Comparison of ENCODE assay signal across 28 cellular contexts in genomic region chr18:38900445-38900844, GRCh38.
DNase-seq lines count a peak whose midpoint lies in the region; ATAC-seq, FAIRE-seq and TF ChIP-seq lines count a peak whose summit lies in the region.
"Had no signal": no experiment of that assay in that cellular context is flagged by ENCODE, and none has a peak within 500 bp of the region (broad histone marks: within the 10 kb centered on the region; RNA-seq: fewer than 3 reads in every experiment).

No MANE protein-coding gene starts in this region.

- no peaks in the 10 kb centered on the region for H3K79me2 ChIP-seq in PC-3 (ENCODE audit: low read length)

- POLR2A ChIA-PET in PC-3 (lab: Charles Lee; ENCODE audit: unreplicated experiment), result no interaction called here

- H3K9me3 ChIP-seq in PC-3 (ENCODE audit: low read length), result no peaks in the 10 kb centered on the region
- H3K9me3 ChIP-seq: BE2C, BLaER1 had no signal

- no peak overlapping the region for H3K4me3 ChIP-seq in PC-3 (ENCODE audit: low read length)
- no peak overlapping the region for H3K4me3 ChIP-seq in bronchial epithelial cell (ENCODE audit: low read depth, low read length)
- H3K4me3 ChIP-seq: BLaER1, GM12878 had no signal

- no peak overlapping the region for H3K4me2 ChIP-seq in PC-3 (ENCODE audit: low read length)
- H3K4me2 ChIP-seq: BLaER1 had no signal

- no peaks in the 10 kb centered on the region for H3F3A ChIP-seq in PC-3 (ENCODE audit: low read length, unreplicated experiment)

- H3K36me3 ChIP-seq in PC-3 (ENCODE audit: low read depth, low read length) (no peaks in the 10 kb centered on the region), bronchial epithelial cell (ENCODE audit: control insufficient read depth, insufficient read depth, low read length) (no peaks in the 10 kb centered on the region)
- H3K36me3 ChIP-seq: BE2C, BLaER1 had no signal

- no peak for FAIRE-seq in bronchial epithelial cell (lab: Jason Lieb, UNC)
- FAIRE-seq: A204.1, GM12878, GM12892, GM18507 had no signal

- peak; percentile 49 for DNase-seq in COLO829 (ENCODE audit: low spot score)
- DNase-seq in PC-3, result peak; percentile 19
- DNase-seq in bronchial epithelial cell (ENCODE audit: low read depth), result peak; percentile 50
- DNase-seq in epithelial cell of prostate (ENCODE audit: low read depth, low spot score), result peak; percentile 22
- DNase-seq in activated CD8-positive, alpha-beta memory T cell treated with anti-CD3 and anti-CD28 coated beads for 24 hours, result no peak
- no peak for DNase-seq in GOT3 (lab: John Stamatoyannopoulos, UW)
- DNase-seq in NOMO-1 treated with dmso at 0.1 percent for 144 hours (lab: John Stamatoyannopoulos, UW; ENCODE audit: unreplicated experiment), result no peak
- DNase-seq: 8988T; ACHN; BE2C; C1 segment of cervical spinal cord; CD4-positive, alpha-beta memory T cell; CD4-positive, CD25-positive, alpha-beta regulatory T cell; CD8-positive, alpha-beta memory T cell; COR-L47; DMS 273 treated with DMSO at 0.1 percent for 48 hours; DMS153; DMS53; DMS79; DND-41; EL; GDM1 had no signal

- H3K9me2 ChIP-seq in PC-3 (replicated peaks; ENCODE audit: low read length), result no peaks in the 10 kb centered on the region

- H3K9ac ChIP-seq in PC-3 (ENCODE audit: low read length), result no peak overlapping the region
- H3K9ac ChIP-seq: BLaER1 had no signal

- intact Hi-C loops in PC-3 (cut with micrococcal nuclease), result no loop called here

- H3K27ac ChIP-seq in PC-3 (ENCODE audit: low read length), result no peak overlapping the region
- H3K27ac ChIP-seq in epithelial cell of prostate, result no peak overlapping the region
- H3K27ac ChIP-seq: BLaER1 had no signal

- H2AFZ ChIP-seq in PC-3 (ENCODE audit: low read length), result no peak overlapping the region

- H4K20me1 ChIP-seq in PC-3 (ENCODE audit: low read length), result no peaks in the 10 kb centered on the region
- H4K20me1 ChIP-seq: BLaER1 had no signal

- CTCF ChIA-PET in PC-3 (lab: Charles Lee), result no interaction called here

- no TSS peak for BruUV-seq in PC-3 (replicated peaks; lab: Mats Ljungman, UMichigan)

- H3K27me3 ChIP-seq in PC-3 (ENCODE audit: low read length) (no peaks in the 10 kb centered on the region), bronchial epithelial cell (ENCODE audit: control insufficient read depth, insufficient read depth, low read length) (no peaks in the 10 kb centered on the region)
- H3K27me3 ChIP-seq: BE2C, BLaER1 had no signal

- no peaks in the 10 kb centered on the region for H3K4me1 ChIP-seq in PC-3 (ENCODE audit: insufficient read depth, low read length)
- H3K4me1 ChIP-seq: BE2C, BLaER1 had no signal

- ATAC-seq in PC-3, result peak; percentile 55; the same call in 1 of the 2 replicates
- ATAC-seq in HG02885 (IDR thresholded peaks at IDR 0.05; ENCODE audit: poor library complexity, unreplicated experiment), result no peak
- ATAC-seq: GM12878 had no signal

- TF ChIP-seq CTCF in PC-3 (conservative IDR thresholded peaks at IDR 0.05; ENCODE audit: low read depth, low read length), result no peak
- no peak for TF ChIP-seq CTCF in bronchial epithelial cell (IDR thresholded peaks at IDR 0.05; ENCODE audit: insufficient read depth, low read length, severe bottlenecking)

Comparison
In these comparisons a context has a peak if more than half of its experiments do, and no peak if none do; other contexts are left out.
1. DNase-seq: peak in COLO829 (single experiment), PC-3 (single experiment), bronchial epithelial cell (single experiment) and epithelial cell of prostate (single experiment); none in activated CD8-positive, alpha-beta memory T cell treated with anti-CD3 and anti-CD28 coated beads for 24 hours (single experiment), GOT3 (single experiment) and NOMO-1 treated with dmso at 0.1 percent for 144 hours (single experiment).